1 cellular context compared by ENCODE assay signal in genomic region chr20:32079655-32080109, GRCh38.
TF ChIP-seq lines count a peak whose summit lies in the region.

No MANE protein-coding gene starts in this region.

TF ChIP-seq in HepG2, 621 proteins besides CTCF, POLR2A, EP300 and RAD21 (continued from another document and continues in another):
- TF ChIP-seq PRDM10 (CRISPR knock-in tag; IDR thresholded peaks at IDR 0.05; ENCODE audit: low read depth): 0 out of 2 replicates have a peak, but pooled peaks have one; percentile 20
- TF ChIP-seq ZNF770 (CRISPR knock-in tag; IDR thresholded peaks at IDR 0.05): no peak
- no peak for TF ChIP-seq RBFOX2 (IDR thresholded peaks at IDR 0.05; ENCODE audit: low read depth, low read length)
- 0 out of 2 replicates have a peak, but pooled peaks have one; percentile 49 for TF ChIP-seq ZNF513 (CRISPR knock-in tag; conservative IDR thresholded peaks at IDR 0.05)
- 0 out of 2 replicates have a peak, but pooled peaks have one; percentile 9 for TF ChIP-seq ZFP41 (CRISPR knock-in tag; IDR thresholded peaks at IDR 0.05; ENCODE audit: borderline replicate concordance)
- TF ChIP-seq SP2 (CRISPR knock-in tag; IDR thresholded peaks at IDR 0.05): no peak
- TF ChIP-seq CENPBD1 (CRISPR knock-in tag; IDR thresholded peaks at IDR 0.05; ENCODE audit: borderline replicate concordance, low read depth): 0 out of 2 replicates have a peak, but pooled peaks have one; percentile 38
- TF ChIP-seq TGIF2 (CRISPR knock-in tag; IDR thresholded peaks at IDR 0.05): no peak
- TF ChIP-seq ZKSCAN1 (IDR thresholded peaks at IDR 0.05; ENCODE audit: low read length): no peak
- no peak for TF ChIP-seq ZNF761 (CRISPR knock-in tag; conservative IDR thresholded peaks at IDR 0.05)
- TF ChIP-seq ATRX (CRISPR knock-in tag; IDR thresholded peaks at IDR 0.05; ENCODE audit: borderline replicate concordance): no peak
- peak; percentile 48; the same call in 1 of the 2 replicates for TF ChIP-seq ARID5B (CRISPR knock-in tag; IDR thresholded peaks at IDR 0.05)
- no peak for TF ChIP-seq ZBTB7A (CRISPR knock-in tag; IDR thresholded peaks at IDR 0.05)
- no peak for TF ChIP-seq JUN (CRISPR knock-in tag; IDR thresholded peaks at IDR 0.05)
- TF ChIP-seq MIER2 (CRISPR knock-in tag; IDR thresholded peaks at IDR 0.05): no peak
- TF ChIP-seq BCL3 (CRISPR knock-in tag; IDR thresholded peaks at IDR 0.05): peak; percentile 40; the same call in 1 of the 2 replicates
- no peak for TF ChIP-seq CEBPZ (IDR thresholded peaks at IDR 0.05; ENCODE audit: low read length)
- TF ChIP-seq ZNF605 (CRISPR knock-in tag; IDR thresholded peaks at IDR 0.05): 0 out of 2 replicates have a peak, but pooled peaks have one; percentile 4
- peak; percentile 29; the same call in 1 of the 2 replicates for TF ChIP-seq ZNF766 (CRISPR knock-in tag; IDR thresholded peaks at IDR 0.05; ENCODE audit: borderline replicate concordance)
- TF ChIP-seq ZNF614 (CRISPR knock-in tag; IDR thresholded peaks at IDR 0.05; ENCODE audit: borderline replicate concordance): peak; percentile 33; the same call in 1 of the 2 replicates
- 0 out of 2 replicates have a peak, but pooled peaks have one; percentile 60 for TF ChIP-seq ZNF33A (CRISPR knock-in tag; IDR thresholded peaks at IDR 0.05; ENCODE audit: borderline replicate concordance)
- no peak for TF ChIP-seq ZNF772 (CRISPR knock-in tag; IDR thresholded peaks at IDR 0.05)
- TF ChIP-seq E2F2 (CRISPR knock-in tag; IDR thresholded peaks at IDR 0.05; ENCODE audit: borderline replicate concordance): 0 out of 2 replicates have a peak, but pooled peaks have one; percentile 73
- TF ChIP-seq MATR3 (CRISPR knock-in tag; IDR thresholded peaks at IDR 0.05): no peak
- TF ChIP-seq ZBTB46 (CRISPR knock-in tag; IDR thresholded peaks at IDR 0.05; ENCODE audit: borderline replicate concordance): no peak
- peak; percentile 63 for TF ChIP-seq GATAD2A (CRISPR knock-in tag; IDR thresholded peaks at IDR 0.05)
- 0 out of 2 replicates have a peak, but pooled peaks have one; percentile 50 for TF ChIP-seq SMAD1 (CRISPR knock-in tag; IDR thresholded peaks at IDR 0.05; ENCODE audit: borderline replicate concordance, low read depth)
- no peak for TF ChIP-seq ATM (IDR thresholded peaks at IDR 0.05; ENCODE audit: borderline replicate concordance)
- no peak for TF ChIP-seq ZSCAN5A (CRISPR knock-in tag; IDR thresholded peaks at IDR 0.05; ENCODE audit: borderline replicate concordance)
- TF ChIP-seq MAX (IDR thresholded peaks at IDR 0.05): 0 out of 2 replicates have a peak, but pooled peaks have one; percentile 33
- no peak for TF ChIP-seq ZNF572 (CRISPR knock-in tag; IDR thresholded peaks at IDR 0.05)
- TF ChIP-seq SOX13 (IDR thresholded peaks at IDR 0.05): no peak
- TF ChIP-seq SOX13 (CRISPR knock-in tag; conservative IDR thresholded peaks at IDR 0.05 in 1 of 2, IDR thresholded peaks at IDR 0.05 in 1 of 2): peak in 1 of 2 experiments; percentile 28; a peak in 1 of 4 replicates
- no peak for TF ChIP-seq ZNF101 (CRISPR knock-in tag; IDR thresholded peaks at IDR 0.05; ENCODE audit: borderline replicate concordance, low read depth)
- peak; percentile 20; the same call in 1 of the 2 replicates for TF ChIP-seq AHR (CRISPR knock-in tag; IDR thresholded peaks at IDR 0.05)
